10 cellular contexts compared by ENCODE assay signal in genomic region chr1:236751935-236752334, GRCh38.
"Had no signal": no experiment of that assay in that cellular context is flagged by ENCODE, and none has a peak within 500 bp of the region (broad histone marks: within the 10 kb centered on the region; RNA-seq: fewer than 3 reads in every experiment).

No MANE protein-coding gene starts in this region.

- H3K4me2 ChIP-seq: GM23338, KMS-11 had no signal

- DNase-seq: H9, HFFc6, IMR-90, KBM-7 had no signal

- ATAC-seq: GM23338, HCT116 had no signal

- H2AFZ ChIP-seq: GM23338 had no signal

- H3K4me3 ChIP-seq: GM23338 had no signal

- H3K27ac ChIP-seq: HL-60, KMS-11 had no signal

- FAIRE-seq: H1, H54 had no signal

- H3K9ac ChIP-seq: KMS-11 had no signal
